ENCODE assay signal across 7 cellular contexts in genomic region chr17:63911657-63912100, GRCh38. TPM values are rescaled to one million over a fixed set of nuclear protein-coding genes. Genes with fewer than 3 reads are reported as not detected.
DNase-seq lines count a peak whose midpoint lies in the region; ATAC-seq and TF ChIP-seq lines count a peak whose summit lies in the region.
"Had no signal": no experiment of that assay in that cellular context is flagged by ENCODE, and none has a peak within 500 bp of the region (broad histone marks: within the 10 kb centered on the region; RNA-seq: fewer than 3 reads in every experiment).

No MANE protein-coding gene starts in this region.

- no peaks in the 10 kb centered on the region for H3K27me3 Mint-ChIP-seq in activated T-cell treated with anti-CD3 and anti-CD28 coated beads, Interleukin-2, amount 50 U/mL, for 4 hours (ENCODE audit: low read depth)

- TF ChIP-seq CTCF in AG09309 (IDR thresholded peaks at IDR 0.05; ENCODE audit: control insufficient read depth, insufficient read depth, low read depth, low read length, missing control alignments) (peak; percentile 78), kidney epithelial cell (IDR thresholded peaks at IDR 0.05; ENCODE audit: insufficient read depth, low read length, poor library complexity, severe bottlenecking) (peak; percentile 63)

- peaks cover 2% of the 10 kb centered on the region for H3K4me1 Mint-ChIP-seq in activated T-cell treated with anti-CD3 and anti-CD28 coated beads, Interleukin-2, amount 50 U/mL, for 4 hours (ENCODE audit: low read depth)

- H3K27me3 ChIP-seq in kidney epithelial cell (ENCODE audit: control insufficient read depth, insufficient read depth, low read length), result peaks cover 9% of the 10 kb centered on the region

- H3K36me3 ChIP-seq in kidney epithelial cell (ENCODE audit: control insufficient read depth, insufficient read depth, low read length), result no peaks in the 10 kb centered on the region
- H3K36me3 ChIP-seq: HAP-1 had no signal

- H3K4me3 Mint-ChIP-seq in activated T-cell treated with anti-CD3 and anti-CD28 coated beads, Interleukin-2, amount 50 U/mL, for 4 hours, result no peak overlapping the region

- no peaks in the 10 kb centered on the region for H3K36me3 Mint-ChIP-seq in activated T-cell treated with anti-CD3 and anti-CD28 coated beads, Interleukin-2, amount 50 U/mL, for 4 hours (ENCODE audit: insufficient read depth)

- H3K4me3 ChIP-seq in AG09309 (ENCODE audit: control insufficient read depth, low read depth, low read length) (no peak overlapping the region), kidney epithelial cell (ENCODE audit: low read depth, low read length) (no peak overlapping the region)
- H3K4me3 ChIP-seq: HAP-1 had no signal

- ATAC-seq in activated T-cell treated with anti-CD3 and anti-CD28 coated beads, Interleukin-2, amount 50 U/mL, for 4 hours, result peak; percentile 78
- no peak for ATAC-seq in GM18502 (IDR thresholded peaks at IDR 0.05; ENCODE audit: poor library complexity, unreplicated experiment)

- DNase-seq in AG09309 (ENCODE audit: low read depth) (no peak), M059J (ENCODE audit: low read depth) (peak; percentile 20), kidney epithelial cell (ENCODE audit: low read depth) (no peak), superior temporal gyrus (ENCODE audit: extremely low spot score) (peak; percentile 19)
- DNase-seq in activated T-cell treated with anti-CD3 and anti-CD28 coated beads, Interleukin-2, amount 50 U/mL, for 4 hours, result peak; percentile 63

- H3K9me3 Mint-ChIP-seq in activated T-cell treated with anti-CD3 and anti-CD28 coated beads, Interleukin-2, amount 50 U/mL, for 4 hours, result no peaks in the 10 kb centered on the region

RNA-seq across cellular contexts. Expression of gene CSHL1, which starts 0.6 kb away (rescaled TPM):
- total RNA-seq in M059J (2014; rRNA removed; shearing (Covaris generic)), result not detected in 2 replicates
- total RNA-seq in activated T-cell treated with anti-CD3 and anti-CD28 coated beads, Interleukin-2, amount 50 U/mL, for 4 hours, result not detected
- total RNA-seq in kidney epithelial cell, result not detected in 2 replicates

RNA-seq across cellular contexts. Expression of gene GH1, which starts 7.0 kb away (rescaled TPM):
- total RNA-seq in M059J (2014; rRNA removed; shearing (Covaris generic)), result not detected in 2 replicates
- total RNA-seq in activated T-cell treated with anti-CD3 and anti-CD28 coated beads, Interleukin-2, amount 50 U/mL, for 4 hours, result not detected
- total RNA-seq in kidney epithelial cell, result not detected in 2 replicates

RNA-seq across cellular contexts. Expression of gene CSH1, which starts 15.3 kb away (rescaled TPM):
- total RNA-seq in M059J (2014; rRNA removed; shearing (Covaris generic)), result not detected in 2 replicates
- not detected for total RNA-seq in activated T-cell treated with anti-CD3 and anti-CD28 coated beads, Interleukin-2, amount 50 U/mL, for 4 hours
- total RNA-seq in kidney epithelial cell, result not detected in 2 replicates

RNA-seq across cellular contexts. Expression of gene CD79B, which starts 20.5 kb away (rescaled TPM):
- total RNA-seq in M059J (2014; rRNA removed; shearing (Covaris generic)), result 0.27 and 0.54 TPM in 2 replicates
- total RNA-seq in activated T-cell treated with anti-CD3 and anti-CD28 coated beads, Interleukin-2, amount 50 U/mL, for 4 hours, result 10 to 100 TPM; 15.3 to 21.6 (median 17.1) TPM
- 0.14 TPM in 1 of 2 replicates, not detected in the other for total RNA-seq in kidney epithelial cell

RNA-seq across cellular contexts. Expression of gene GH2, which starts 29.9 kb away (rescaled TPM):
- total RNA-seq in M059J (2014; rRNA removed; shearing (Covaris generic)), result not detected in 2 replicates
- total RNA-seq in activated T-cell treated with anti-CD3 and anti-CD28 coated beads, Interleukin-2, amount 50 U/mL, for 4 hours, result not detected
- not detected in 2 replicates for total RNA-seq in kidney epithelial cell

Comparison
In these comparisons a context has a peak if more than half of its experiments do, and no peak if none do; other contexts are left out.
1. DNase-seq: peak in M059J (single experiment), activated T-cell treated with anti-CD3 and anti-CD28 coated beads, Interleukin-2, amount 50 U/mL, for 4 hours (single experiment) and superior temporal gyrus (single experiment); none in AG09309 (single experiment) and kidney epithelial cell (single experiment).